Comparison of ENCODE assay signal across 11 cellular contexts in genomic region chr10:110852255-110852896, GRCh38. TPM values are rescaled to one million over a fixed set of nuclear protein-coding genes. Genes with fewer than 3 reads are reported as not detected.
DNase-seq lines count a peak whose midpoint lies in the region; ATAC-seq, FAIRE-seq and TF ChIP-seq lines count a peak whose summit lies in the region.
"Had no signal": no experiment of that assay in that cellular context is flagged by ENCODE, and none has a peak within 500 bp of the region (broad histone marks: within the 10 kb centered on the region; RNA-seq: fewer than 3 reads in every experiment).

No MANE protein-coding gene starts in this region.

- FAIRE-seq in GM12892 (lab: Jason Lieb, UNC) (peak; percentile 61), keratinocyte (lab: Jason Lieb, UNC) (peak; percentile 91)

- H4K20me1 ChIP-seq in keratinocyte (ENCODE audit: control insufficient read depth, extremely low read depth, insufficient read depth, low read length) = no peaks in the 10 kb centered on the region

- H3K9me1 ChIP-seq in keratinocyte (ENCODE audit: control insufficient read depth, extremely low read depth, insufficient read depth, low read length) = no peaks in the 10 kb centered on the region

- DNase-seq in A172 (ENCODE audit: low spot score) (peak; percentile 27), GM12892 (ENCODE audit: insufficient read length) (no peak), keratinocyte (ENCODE audit: low read depth, low spot score) (peak; percentile 90), SHP77 (lab: John Stamatoyannopoulos, UW) (no peak), UCSD-AML1 (lab: John Stamatoyannopoulos, UW; ENCODE audit: unreplicated experiment) (no peak)
- DNase-seq: HCEC 1CT, psoas muscle had no signal

- no peaks in the 10 kb centered on the region for H3K9me3 ChIP-seq in keratinocyte (ENCODE audit: control insufficient read depth, low read depth, low read length)
- H3K9me3 ChIP-seq: psoas muscle, upper lobe of left lung had no signal

- no peak for TF ChIP-seq POLR2A in GM12892 (IDR thresholded peaks at IDR 0.05; ENCODE audit: low read depth, low read length)

- TF ChIP-seq CTCF in VCaP (conservative IDR thresholded peaks at IDR 0.05) (no peak), keratinocyte (optimal IDR thresholded peaks at IDR 0.05 in 1 of 3, IDR thresholded peaks at IDR 0.05 in 1 of 3, conservative IDR thresholded peaks at IDR 0.05 in 1 of 3; ENCODE audit: extremely low read depth in 1 of 3, insufficient read depth in 2 of 3, low read length in 3 of 3) (no peak)

- peak overlapping the region; percentile 41 for H3K9ac ChIP-seq in keratinocyte (ENCODE audit: control insufficient read depth, extremely low read depth, insufficient read depth, low read length)

- no peaks in the 10 kb centered on the region for H3K79me2 ChIP-seq in keratinocyte (ENCODE audit: control insufficient read depth, insufficient read depth, low read length)

- H3K27me3 ChIP-seq in keratinocyte (ENCODE audit: control insufficient read depth, extremely low read depth, insufficient read depth, low read length) = no peaks in the 10 kb centered on the region
- H3K27me3 ChIP-seq: upper lobe of left lung had no signal

- ATAC-seq in HG02678 (IDR thresholded peaks at IDR 0.05; ENCODE audit: unreplicated experiment) (no peak), GM18873 (IDR thresholded peaks at IDR 0.05; ENCODE audit: low FRiP score, unreplicated experiment) (no peak)

- H3K4me3 ChIP-seq in keratinocyte (ENCODE audit: control insufficient read depth in 2 of 3, extremely low read depth in 1 of 3, insufficient read depth in 2 of 3, low read depth in 1 of 3, low read length in 3 of 3) = no peak overlapping the region
- H3K4me3 ChIP-seq: psoas muscle, upper lobe of left lung had no signal

- peak overlapping the region; percentile 85 for H3K27ac ChIP-seq in VCaP
- peak overlapping the region; percentile 79 for H3K27ac ChIP-seq in keratinocyte (ENCODE audit: control insufficient read depth, insufficient read depth, low read length)
- H3K27ac ChIP-seq: psoas muscle, upper lobe of left lung had no signal

- peak overlapping the region; percentile 49 for H3K4me2 ChIP-seq in keratinocyte (ENCODE audit: control insufficient read depth, extremely low read depth, insufficient read depth, low read depth, low read length)

- H3K36me3 ChIP-seq in keratinocyte (ENCODE audit: control insufficient read depth in 2 of 2, extremely low read depth in 1 of 2, insufficient read depth in 2 of 2, low read length in 2 of 2) = no peaks in the 10 kb centered on the region
- H3K36me3 ChIP-seq: upper lobe of left lung had no signal

- peaks cover 29% of the 10 kb centered on the region for H3K4me1 ChIP-seq in keratinocyte (ENCODE audit: control insufficient read depth, extremely low read depth, insufficient read depth, low read length)

- dilution Hi-C loops in keratinocyte (cut with MboI; ENCODE audit: extremely low pct_ligation_motif_present, low sequenced_read_pairs) = no loop called here

- no peak overlapping the region for H2AFZ ChIP-seq in keratinocyte (ENCODE audit: control insufficient read depth, low read length)

RNA-seq across cellular contexts. Expression of gene PDCD4, which starts 19.4 kb away (rescaled TPM):
- 23.2 and 23.3 TPM in 2 replicates for total RNA-seq in A172 (2014; rRNA removed; shearing (Covaris generic))
- polyA plus RNA-seq in GM12892 (2012; ENCODE audit: missing spikeins) = 331 TPM
- 63.1 to 146 TPM (median 99.7 TPM) in 3 replicates for polyA plus RNA-seq in keratinocyte
- polyA plus RNA-seq in keratinocyte (2011; ENCODE audit: low read depth) = 334 TPM
- 60.6 and 83.9 TPM in 2 replicates for polyA plus RNA-seq in keratinocyte (2011; cell fraction: cytosol; rRNA removed)
- polyA plus RNA-seq in keratinocyte (2011; cell fraction: nucleus; rRNA removed) = 75.6 and 156 TPM in 2 replicates
- 80.0 and 198 TPM in 2 replicates for polyA plus RNA-seq in keratinocyte (2012; ENCODE audit: low replicate concordance)
- 8.4 to 29.0 TPM (median 14.0 TPM) in 3 replicates for polyA minus RNA-seq in keratinocyte
- polyA minus RNA-seq in keratinocyte (2011; cell fraction: cytosol; rRNA and poly(A)+ RNA removed) = 27.0 TPM
- polyA minus RNA-seq in keratinocyte (2011; cell fraction: nucleus; rRNA and poly(A)+ RNA removed) = 37.1 and 90.1 TPM in 2 replicates

Comparison
In these comparisons a context has a peak if more than half of its experiments do, and no peak if none do; other contexts are left out.
1. DNase-seq: peak in A172 (single experiment) and keratinocyte (single experiment); none in GM12892 (single experiment), SHP77 (0 of 2) and UCSD-AML1 (single experiment).